In genomic region chr17:61862105-61862574, GRCh38 we compare ENCODE assay signal across 9 cellular contexts. TPM values are rescaled to one million over a fixed set of nuclear protein-coding genes. Genes with fewer than 3 reads are reported as not detected.
A peak's percentile ranks its signal among the peaks of the same experiment; 100 is the strongest.
DNase-seq lines count a peak whose midpoint lies in the region.
"Had no signal": no experiment of that assay in that cellular context is flagged by ENCODE, and none has a peak within 500 bp of the region (broad histone marks: within the 10 kb centered on the region; RNA-seq: fewer than 3 reads in every experiment).

No MANE protein-coding gene starts in this region.

- H3K9me3 Mint-ChIP-seq in activated T-helper 2 cell treated with anti-CD3 and anti-CD28 coated beads, Interferon-gamma antibody, Interleukin-2, Interleukin-4, amounts not matched to agents 10 μg/mL and 5 μg/mL and 100 μg/mL, durations not matched to agents 14 hours and 24 hours and 36 hours: no peaks in the 10 kb centered on the region

- peak overlapping the region; percentile 94 for H3K27ac Mint-ChIP-seq in activated T-helper 2 cell treated with anti-CD3 and anti-CD28 coated beads, Interferon-gamma antibody, Interleukin-2, Interleukin-4, amounts not matched to agents 10 μg/mL and 5 μg/mL and 100 μg/mL, durations not matched to agents 14 hours and 24 hours and 36 hours

- peaks cover 18% of the 10 kb centered on the region for H3K36me3 Mint-ChIP-seq in activated T-helper 2 cell treated with anti-CD3 and anti-CD28 coated beads, Interferon-gamma antibody, Interleukin-2, Interleukin-4, amounts not matched to agents 10 μg/mL and 5 μg/mL and 100 μg/mL, durations not matched to agents 14 hours and 24 hours and 36 hours (ENCODE audit: low read depth)

- H3K4me1 Mint-ChIP-seq in activated T-helper 2 cell treated with anti-CD3 and anti-CD28 coated beads, Interferon-gamma antibody, Interleukin-2, Interleukin-4, amounts not matched to agents 10 μg/mL and 5 μg/mL and 100 μg/mL, durations not matched to agents 14 hours and 24 hours and 36 hours (ENCODE audit: low read depth): peaks cover 36% of the 10 kb centered on the region

- H3K27me3 Mint-ChIP-seq in activated T-helper 2 cell treated with anti-CD3 and anti-CD28 coated beads, Interferon-gamma antibody, Interleukin-2, Interleukin-4, amounts not matched to agents 10 μg/mL and 5 μg/mL and 100 μg/mL, durations not matched to agents 14 hours and 24 hours and 36 hours (ENCODE audit: low read depth): no peaks in the 10 kb centered on the region

- peak overlapping the region; percentile 93 for H3K4me3 Mint-ChIP-seq in activated T-helper 2 cell treated with anti-CD3 and anti-CD28 coated beads, Interferon-gamma antibody, Interleukin-2, Interleukin-4, amounts not matched to agents 10 μg/mL and 5 μg/mL and 100 μg/mL, durations not matched to agents 14 hours and 24 hours and 36 hours (ENCODE audit: low read depth)

- DNase-seq in Caki2 (ENCODE audit: low read depth) (peak; percentile 8), HuH-7.5 (ENCODE audit: low spot score) (peak; percentile 66), kidney tubule cell (ENCODE audit: low spot score) (peak; percentile 72), ecto neural progenitor cell (ENCODE audit: low spot score) (no peak), cerebellum (ENCODE audit: low spot score) (no peak), posterior cingulate gyrus (no peak), NCI-H774 (lab: John Stamatoyannopoulos, UW) (no peak)
- DNase-seq in activated T-helper 2 cell treated with anti-CD3 and anti-CD28 coated beads, Interferon-gamma antibody, Interleukin-2, Interleukin-4, amounts not matched to agents 10 μg/mL and 5 μg/mL and 100 μg/mL, durations not matched to agents 14 hours and 24 hours and 36 hours (ENCODE audit: low spot score): no peak
- DNase-seq: ovary had no signal

- intact Hi-C loops in activated T-helper 2 cell treated with anti-CD3 and anti-CD28 coated beads, Interferon-gamma antibody, Interleukin-2, Interleukin-4, amounts not matched to agents 10 μg/mL and 5 μg/mL and 100 μg/mL, durations not matched to agents 14 hours and 24 hours and 36 hours (cut with micrococcal nuclease): loop anchor here (2.0 to 5.0 kb wide), 2 partner anchors 65 to 205 kb away; partner anchors contain the start of genes INTS2 and MED13
- intact Hi-C loops in posterior cingulate gyrus (cut with DNase I): loop anchor here (10.0 kb wide), 1 partner anchor 63 kb away; the partner anchor contains the start of gene INTS2

- in situ Hi-C loops in Caki2 (cut with HindIII; ENCODE audit: low pct_unique_long_range_greater_than_20kb, low sequenced_read_pairs): no loop called here

RNA-seq across cellular contexts. Expression of gene BRIP1, which starts 1.2 kb away (rescaled TPM):
- 6.2 and 22.3 TPM in 2 replicates for total RNA-seq in Caki2 (2014; rRNA removed; shearing (Covaris generic); ENCODE audit: low replicate concordance)
- total RNA-seq in activated T-helper 2 cell treated with anti-CD3 and anti-CD28 coated beads, Interferon-gamma antibody, Interleukin-2, Interleukin-4, amounts not matched to agents 10 μg/mL and 5 μg/mL and 100 μg/mL, durations not matched to agents 14 hours and 24 hours and 36 hours: 16.4 and 16.9 TPM in 2 replicates
- total RNA-seq in cerebellum: 16.0 TPM

Comparison
In these comparisons a context has a peak if more than half of its experiments do, and no peak if none do; other contexts are left out.
1. DNase-seq: peak in Caki2 (single experiment), HuH-7.5 (single experiment) and kidney tubule cell (single experiment); none in activated T-helper 2 cell treated with anti-CD3 and anti-CD28 coated beads, Interferon-gamma antibody, Interleukin-2, Interleukin-4, amounts not matched to agents 10 μg/mL and 5 μg/mL and 100 μg/mL, durations not matched to agents 14 hours and 24 hours and 36 hours (single experiment), ecto neural progenitor cell (single experiment), cerebellum (single experiment), posterior cingulate gyrus (0 of 10) and NCI-H774 (single experiment).